ENCODE assay signal across 8 cellular contexts in the genomic region with DNA sequence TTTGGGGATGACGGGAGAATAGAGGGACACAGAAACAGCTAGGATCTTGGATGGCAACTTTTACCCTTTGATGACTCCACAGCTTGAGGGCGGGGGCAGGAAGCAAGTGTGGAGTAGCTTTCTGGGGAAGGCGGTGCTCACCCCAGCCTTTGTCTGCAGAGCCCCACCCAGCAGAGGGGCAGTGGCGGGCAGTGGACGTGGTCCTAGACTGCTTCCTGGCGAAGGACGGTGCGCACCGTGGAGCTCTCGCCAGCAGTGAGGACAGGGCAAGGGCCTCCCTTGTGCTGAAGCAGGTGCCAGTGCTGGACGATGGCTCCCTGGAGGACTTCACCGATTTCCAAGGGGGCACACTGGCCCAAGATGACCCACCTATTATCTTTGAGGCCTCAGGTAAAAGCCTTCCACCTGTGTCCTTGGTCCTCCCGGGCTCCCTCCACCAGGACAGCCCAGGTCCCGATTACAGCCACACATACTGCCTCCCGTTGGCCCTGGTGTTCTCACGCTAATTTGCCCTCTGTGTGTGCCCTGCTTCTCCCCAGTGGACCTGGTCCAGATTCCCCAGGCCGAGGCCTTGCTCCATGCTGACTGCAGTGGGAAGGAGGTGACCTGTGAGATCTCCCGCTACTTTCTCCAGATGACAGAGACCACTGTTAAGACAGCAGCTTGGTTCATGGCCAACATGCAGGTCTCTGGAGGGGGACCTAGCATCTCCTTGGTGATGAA. TPM values are rescaled to one million over a fixed set of nuclear protein-coding genes. Genes with fewer than 3 reads are reported as not detected.
DNase-seq lines count a peak whose midpoint lies in the region; ATAC-seq and TF ChIP-seq lines count a peak whose summit lies in the region.

No MANE protein-coding gene starts in this region.

- CTCF ChIA-PET in A673 (lab: Charles Lee) = no interaction called here

- no peak for DNase-seq in A673 (ENCODE audit: low spot score)
- no peak for DNase-seq in Jurkat, Clone E6-1 (ENCODE audit: low read depth, low spot score)
- DNase-seq in caudate nucleus (lab: John Stamatoyannopoulos, UW) = no peak
- DNase-seq in mucosa of descending colon = peak; percentile 75 to 88 (median 82)
- no peak for DNase-seq in stimulated activated CD4-positive, alpha-beta T cell treated with anti-CD3 and anti-CD28 coated beads, Interleukin-4, amount 100 ng/mL, for 4 hours
- DNase-seq in G401 (ENCODE audit: low spot score) = no peak

- intact Hi-C loops in A673 (cut with micrococcal nuclease; ENCODE audit: unreplicated experiment) (no loop called here), mucosa of descending colon (cut with DNase I, micrococcal nuclease) (no loop called here)

- ATAC-seq in mucosa of descending colon = peak; percentile 72
- no peak for ATAC-seq in HG02623 (IDR thresholded peaks at IDR 0.05; ENCODE audit: unreplicated experiment)
- no peak for ATAC-seq in GM19324 (IDR thresholded peaks at IDR 0.05; ENCODE audit: low FRiP score, unreplicated experiment)

- H3K36me3 ChIP-seq in A673 (ENCODE audit: insufficient read depth, low read length, poor library complexity, severe bottlenecking) = no peaks in the 10 kb centered on the region
- peaks cover 9% of the 10 kb centered on the region for H3K36me3 ChIP-seq in mucosa of descending colon (ENCODE audit: low read depth)

- H3K4me1 ChIP-seq in A673 (ENCODE audit: insufficient read depth, low read length, poor library complexity, severe bottlenecking) = peaks cover 27% of the 10 kb centered on the region
- peaks cover 23% of the 10 kb centered on the region for H3K4me1 ChIP-seq in mucosa of descending colon (ENCODE audit: low read depth)

- H3K27me3 ChIP-seq in A673 (replicated peaks; ENCODE audit: insufficient read depth, low read depth, low read length, poor library complexity) = no peaks in the 10 kb centered on the region

- H3K27ac ChIP-seq in A673 (ENCODE audit: low read depth, low read length, poor library complexity, severe bottlenecking) (peak overlapping the region; percentile 85), caudate nucleus (ENCODE audit: low read depth, low read length) (peak overlapping the region; percentile 91)

- BruUV-seq in A673 (replicated peaks; lab: Mats Ljungman, UMichigan) = no TSS peak

- TF ChIP-seq CTCF in A673 (conservative IDR thresholded peaks at IDR 0.05; ENCODE audit: low read depth, low read length) = no peak
- TF ChIP-seq CTCF in mucosa of descending colon (IDR thresholded peaks at IDR 0.05) = no peak

- POLR2A ChIA-PET in A673 (lab: Charles Lee; ENCODE audit: low non-redundant PET) = no interaction called here

- H3K4me3 ChIP-seq in A673 (ENCODE audit: low read depth, low read length, poor library complexity, severe bottlenecking) = peak overlapping the region; percentile 58
- H3K4me3 ChIP-seq in Jurkat, Clone E6-1 (ENCODE audit: low read length) = peak overlapping the region; percentile 93
- H3K4me3 ChIP-seq in mucosa of descending colon = peak overlapping the region; percentile 22

- in situ Hi-C loops in G401 (cut with HindIII; ENCODE audit: low sequenced_read_pairs) = no loop called here

- H3K9me3 ChIP-seq in A673 (ENCODE audit: low read depth, low read length, poor library complexity, severe bottlenecking) = no peaks in the 10 kb centered on the region
- no peaks in the 10 kb centered on the region for H3K9me3 ChIP-seq in mucosa of descending colon

RNA-seq across cellular contexts. Expression of gene TAPBPL, which starts 1.2 kb away (rescaled TPM):
- total RNA-seq in A673 (2021) (6.9 and 7.4 TPM in 2 replicates), mucosa of descending colon (100 to 1,000 TPM in 1 of 3 donors, 10 to 100 TPM in 2; 40.9 to 107 (median 72.0) TPM)
- polyA plus RNA-seq in Jurkat, Clone E6-1 (2012; ENCODE audit: insufficient read depth, insufficient read length) = 15.2 TPM
- total RNA-seq in G401 (2014; rRNA removed; shearing (Covaris generic)) = 0.25 TPM in 1 of 2 replicates, not detected in the other

RNA-seq across cellular contexts. Expression of gene CD27, which starts 8.3 kb away (rescaled TPM):
- total RNA-seq in A673 (2021) (not detected in 2 replicates), mucosa of descending colon (1 to 10 TPM; 1.8 to 5.3 (median 3.9) TPM)
- polyA plus RNA-seq in Jurkat, Clone E6-1 (2012; ENCODE audit: insufficient read depth, insufficient read length) = 6.7 TPM
- not detected in 2 replicates for total RNA-seq in G401 (2014; rRNA removed; shearing (Covaris generic))

RNA-seq across cellular contexts. Expression of gene VAMP1, which starts 17.4 kb away (rescaled TPM):
- total RNA-seq in A673 (2021) (10.0 and 10.9 TPM in 2 replicates), mucosa of descending colon (10 to 100 TPM in 1 of 3 donors, 1 to 10 TPM in 2; 3.8 to 18.7 (median 8.6) TPM)
- 26.8 TPM for polyA plus RNA-seq in Jurkat, Clone E6-1 (2012; ENCODE audit: insufficient read depth, insufficient read length)
- 7.6 and 9.3 TPM in 2 replicates for total RNA-seq in G401 (2014; rRNA removed; shearing (Covaris generic))

RNA-seq across cellular contexts. Expression of gene MRPL51, which starts 40.0 kb away (rescaled TPM):
- total RNA-seq in A673 (2021) (378 and 401 TPM in 2 replicates), mucosa of descending colon (100 to 1,000 TPM; 119 to 143 (median 136) TPM)
- 450 TPM for polyA plus RNA-seq in Jurkat, Clone E6-1 (2012; ENCODE audit: insufficient read depth, insufficient read length)
- 363 and 396 TPM in 2 replicates for total RNA-seq in G401 (2014; rRNA removed; shearing (Covaris generic))

RNA-seq across cellular contexts. Expression of gene NCAPD2, which starts 40.8 kb away (rescaled TPM):
- 125 and 128 TPM in 2 replicates for total RNA-seq in A673 (2021)
- 88.5 TPM for polyA plus RNA-seq in Jurkat, Clone E6-1 (2012; ENCODE audit: insufficient read depth, insufficient read length)
- total RNA-seq in mucosa of descending colon = 10 to 100 TPM; 25.5 to 47.0 (median 26.0) TPM
- total RNA-seq in G401 (2014; rRNA removed; shearing (Covaris generic)) = 86.1 and 102 TPM in 2 replicates

Comparison
In these comparisons a context has a peak if more than half of its experiments do, and no peak if none do; other contexts are left out.
1. DNase-seq: peak in mucosa of descending colon (3 of 3); none in A673 (single experiment), Jurkat, Clone E6-1 (single experiment), caudate nucleus (0 of 61), stimulated activated CD4-positive, alpha-beta T cell treated with anti-CD3 and anti-CD28 coated beads, Interleukin-4, amount 100 ng/mL, for 4 hours (0 of 2) and G401 (single experiment).
2. H3K4me3 ChIP-seq: peak in every context shown above with its lines; median percentile 93 in Jurkat, Clone E6-1; 58 in A673; 22 in mucosa of descending colon.